Comparison of ENCODE assay signal across 24 cellular contexts in the genomic region with DNA sequence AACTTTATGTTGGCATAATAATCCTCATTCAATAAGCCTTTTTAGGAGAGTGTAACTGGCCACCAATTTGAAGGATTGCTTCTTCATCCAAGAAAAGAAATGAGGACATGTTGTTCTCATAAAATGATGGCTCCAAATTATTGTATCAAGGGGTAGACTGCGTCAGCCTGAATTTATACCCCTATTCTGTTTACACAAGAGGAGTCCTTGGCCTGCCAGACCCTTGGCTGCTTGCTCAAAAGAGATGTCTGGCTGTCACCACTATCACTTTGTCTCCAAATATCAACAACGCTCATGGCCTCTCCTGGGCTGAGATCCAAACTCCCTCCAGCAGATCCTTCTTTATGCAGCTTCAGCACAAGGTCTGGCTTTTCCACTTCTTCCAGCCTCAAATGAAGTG.
"Had no signal": no experiment of that assay in that cellular context is flagged by ENCODE, and none has a peak within 500 bp of the region (broad histone marks: within the 10 kb centered on the region; RNA-seq: fewer than 3 reads in every experiment).

No MANE protein-coding gene starts in this region.

- H3K27me3 ChIP-seq: cardiac muscle cell, esophagus squamous epithelium, gastrocnemius medialis, spleen had no signal

- DNase-seq: activated CD4-positive, alpha-beta memory T cell treated with anti-CD3 and anti-CD28 coated beads for 36 hours; activated CD4-positive, alpha-beta T cell treated with anti-CD3 and anti-CD28 coated beads for 48 hours; activated naive CD4-positive, alpha-beta T cell treated with Interleukin-2 at 50 U/mL for 16 hours; activated naive CD8-positive, alpha-beta T cell treated with anti-CD3 and anti-CD28 coated beads, Interleukin-2, amount 10 ng/mL, durations not matched to agents 7 days and 5 days; activated T-cell treated with anti-CD3 and anti-CD28 coated beads, Interleukin-2, amount 50 U/mL, for 48 hours; amygdala; cortex of kidney; endodermal cell; esophagus squamous epithelium; gastrocnemius medialis; hypothalamus; left cardiac atrium; lower lobe of right lung; mesendoderm; naive B cell; occipital lobe; spleen; stimulated activated CD4-positive, alpha-beta T cell treated with anti-CD3 and anti-CD28 coated beads, Interleukin-4, amount 100 ng/mL, for 1 hour; stimulated activated naive CD4-positive, alpha-beta T cell; T-helper 17 cell had no signal

- H3K9me3 Mint-ChIP-seq: activated CD4-positive, alpha-beta memory T cell treated with anti-CD3 and anti-CD28 coated beads for 36 hours; activated naive CD8-positive, alpha-beta T cell treated with anti-CD3 and anti-CD28 coated beads, Interleukin-2, amount 10 ng/mL, durations not matched to agents 7 days and 5 days; endodermal cell; naive B cell; neural crest cell had no signal

- H3K9me3 ChIP-seq: esophagus squamous epithelium, gastrocnemius medialis, lower lobe of right lung, spleen had no signal

- H3K4me3 ChIP-seq: cardiac muscle cell, esophagus squamous epithelium, gastrocnemius medialis, lower lobe of right lung, spleen had no signal

- H3K4me1 ChIP-seq: esophagus squamous epithelium, gastrocnemius medialis, lower lobe of right lung, spleen had no signal

- H3K27ac ChIP-seq: cardiac muscle cell, esophagus squamous epithelium, gastrocnemius medialis, lower lobe of right lung, spleen had no signal

- H3K36me3 Mint-ChIP-seq: activated CD4-positive, alpha-beta memory T cell treated with anti-CD3 and anti-CD28 coated beads for 36 hours; activated naive CD8-positive, alpha-beta T cell treated with anti-CD3 and anti-CD28 coated beads, Interleukin-2, amount 10 ng/mL, durations not matched to agents 7 days and 5 days; naive B cell had no signal

- H3K36me3 ChIP-seq: cardiac muscle cell, esophagus squamous epithelium, gastrocnemius medialis, lower lobe of right lung, spleen had no signal

- FAIRE-seq: islet of Langerhans had no signal

- H3K27ac Mint-ChIP-seq: activated CD4-positive, alpha-beta memory T cell treated with anti-CD3 and anti-CD28 coated beads for 36 hours; activated naive CD8-positive, alpha-beta T cell treated with anti-CD3 and anti-CD28 coated beads, Interleukin-2, amount 10 ng/mL, durations not matched to agents 7 days and 5 days; endodermal cell; progenitor cell of endocrine pancreas; T-helper 17 cell had no signal

- ATAC-seq: gastrocnemius medialis, lower lobe of right lung, T-helper 17 cell had no signal

- H3K27me3 Mint-ChIP-seq: activated CD4-positive, alpha-beta memory T cell treated with anti-CD3 and anti-CD28 coated beads for 36 hours; activated naive CD8-positive, alpha-beta T cell treated with anti-CD3 and anti-CD28 coated beads, Interleukin-2, amount 10 ng/mL, durations not matched to agents 7 days and 5 days; naive B cell; progenitor cell of endocrine pancreas; T-helper 17 cell had no signal

- H3K4me1 Mint-ChIP-seq: activated naive CD8-positive, alpha-beta T cell treated with anti-CD3 and anti-CD28 coated beads, Interleukin-2, amount 10 ng/mL, durations not matched to agents 7 days and 5 days; endodermal cell; naive B cell had no signal

- H3K4me3 Mint-ChIP-seq: activated CD4-positive, alpha-beta memory T cell treated with anti-CD3 and anti-CD28 coated beads for 36 hours; activated naive CD8-positive, alpha-beta T cell treated with anti-CD3 and anti-CD28 coated beads, Interleukin-2, amount 10 ng/mL, durations not matched to agents 7 days and 5 days; endodermal cell; naive B cell; neural crest cell; T-helper 17 cell had no signal
